ENCODE assay signal across 16 cellular contexts in genomic region chr20:57197352-57198198, GRCh38.
"Had no signal": no experiment of that assay in that cellular context is flagged by ENCODE, and none has a peak within 500 bp of the region (broad histone marks: within the 10 kb centered on the region; RNA-seq: fewer than 3 reads in every experiment).

No MANE protein-coding gene starts in this region.

- H3K9me3 Mint-ChIP-seq: activated CD4-positive, alpha-beta memory T cell treated with anti-CD3 and anti-CD28 coated beads, Interleukin-2, amount 10 ng/mL, durations not matched to agents 7 days and 5 days; activated CD4-positive, alpha-beta T cell treated with anti-CD3 and anti-CD28 coated beads, Interleukin-2, amount 10 ng/mL, durations not matched to agents 24 days and 14 days; activated naive CD4-positive, alpha-beta T cell treated with anti-CD3 and anti-CD28 coated beads, Interleukin-2, amount 10 ng/mL, durations not matched to agents 7 days and 5 days; nephron; stimulated activated memory B cell treated with anti-CD40 and anti-IgM and Interleukin-4, amounts not matched to agents 10 μg/mL and 1 μg/mL and 100 μg/mL, for 72 hours had no signal

- H3K4me1 Mint-ChIP-seq: activated CD4-positive, alpha-beta memory T cell treated with anti-CD3 and anti-CD28 coated beads, Interleukin-2, amount 10 ng/mL, durations not matched to agents 7 days and 5 days; activated CD4-positive, alpha-beta T cell treated with anti-CD3 and anti-CD28 coated beads, Interleukin-2, amount 10 ng/mL, durations not matched to agents 24 days and 14 days; activated naive CD4-positive, alpha-beta T cell treated with anti-CD3 and anti-CD28 coated beads, Interleukin-2, amount 10 ng/mL, durations not matched to agents 7 days and 5 days; stimulated activated memory B cell treated with anti-CD40 and anti-IgM and Interleukin-4, amounts not matched to agents 10 μg/mL and 1 μg/mL and 100 μg/mL, for 72 hours had no signal

- H3K27me3 ChIP-seq: left lung, transverse colon had no signal

- DNase-seq: activated CD4-positive, alpha-beta memory T cell treated with anti-CD3 and anti-CD28 coated beads, Interleukin-2, amount 10 ng/mL, durations not matched to agents 7 days and 5 days; activated CD4-positive, alpha-beta T cell treated with anti-CD3 and anti-CD28 coated beads, Interleukin-2, amount 10 ng/mL, durations not matched to agents 24 days and 14 days; activated effector memory CD4-positive, alpha-beta T cell treated with anti-CD3 and anti-CD28 coated beads, Interleukin-2, amount 50 U/mL, for 16 hours; activated naive CD4-positive, alpha-beta T cell treated with anti-CD3 and anti-CD28 coated beads, Interleukin-2, amount 10 ng/mL, durations not matched to agents 7 days and 5 days; amygdala; heart right ventricle; left lung; nucleus accumbens; sigmoid colon; stimulated activated CD4-positive, alpha-beta T cell treated with anti-CD3 and anti-CD28 coated beads, Interleukin-15, amount 100 ng/mL, for 24 hours; transverse colon had no signal

- H3K9me3 ChIP-seq: heart right ventricle, left lung, sigmoid colon, transverse colon had no signal

- H3K4me3 ChIP-seq: heart right ventricle, left lung, sigmoid colon, smooth muscle cell, transverse colon had no signal

- H3K27me3 Mint-ChIP-seq: activated CD4-positive, alpha-beta memory T cell treated with anti-CD3 and anti-CD28 coated beads, Interleukin-2, amount 10 ng/mL, durations not matched to agents 7 days and 5 days; activated CD4-positive, alpha-beta T cell treated with anti-CD3 and anti-CD28 coated beads, Interleukin-2, amount 10 ng/mL, durations not matched to agents 24 days and 14 days had no signal

- H3K4me1 ChIP-seq: left lung, sigmoid colon, transverse colon had no signal

- ATAC-seq: activated CD4-positive, CD25-positive, alpha-beta regulatory T cell treated with anti-CD3 and anti-CD28 coated beads, Interleukin-2, amount 50 U/mL, for 24 hours; heart right ventricle; left lung; stimulated activated memory B cell treated with anti-CD40 and anti-IgM and Interleukin-4, amounts not matched to agents 10 μg/mL and 1 μg/mL and 100 μg/mL, for 72 hours had no signal

- H3K4me2 ChIP-seq: smooth muscle cell had no signal

- H3K4me3 Mint-ChIP-seq: activated CD4-positive, alpha-beta memory T cell treated with anti-CD3 and anti-CD28 coated beads, Interleukin-2, amount 10 ng/mL, durations not matched to agents 7 days and 5 days; activated CD4-positive, alpha-beta T cell treated with anti-CD3 and anti-CD28 coated beads, Interleukin-2, amount 10 ng/mL, durations not matched to agents 24 days and 14 days; activated naive CD4-positive, alpha-beta T cell treated with anti-CD3 and anti-CD28 coated beads, Interleukin-2, amount 10 ng/mL, durations not matched to agents 7 days and 5 days; nephron; stimulated activated memory B cell treated with anti-CD40 and anti-IgM and Interleukin-4, amounts not matched to agents 10 μg/mL and 1 μg/mL and 100 μg/mL, for 72 hours had no signal

- H3K36me3 Mint-ChIP-seq: activated naive CD4-positive, alpha-beta T cell treated with anti-CD3 and anti-CD28 coated beads, Interleukin-2, amount 10 ng/mL, durations not matched to agents 7 days and 5 days; stimulated activated memory B cell treated with anti-CD40 and anti-IgM and Interleukin-4, amounts not matched to agents 10 μg/mL and 1 μg/mL and 100 μg/mL, for 72 hours had no signal

- H3K27ac ChIP-seq: epithelial cell of prostate, heart right ventricle, left lung, sigmoid colon, transverse colon had no signal

- H3K36me3 ChIP-seq: heart right ventricle, left lung, sigmoid colon, transverse colon had no signal

- H3K27ac Mint-ChIP-seq: activated CD4-positive, alpha-beta memory T cell treated with anti-CD3 and anti-CD28 coated beads, Interleukin-2, amount 10 ng/mL, durations not matched to agents 7 days and 5 days; activated CD4-positive, alpha-beta T cell treated with anti-CD3 and anti-CD28 coated beads, Interleukin-2, amount 10 ng/mL, durations not matched to agents 24 days and 14 days; activated naive CD4-positive, alpha-beta T cell treated with anti-CD3 and anti-CD28 coated beads, Interleukin-2, amount 10 ng/mL, durations not matched to agents 7 days and 5 days; nephron; stimulated activated memory B cell treated with anti-CD40 and anti-IgM and Interleukin-4, amounts not matched to agents 10 μg/mL and 1 μg/mL and 100 μg/mL, for 72 hours had no signal
